In the genomic region with DNA sequence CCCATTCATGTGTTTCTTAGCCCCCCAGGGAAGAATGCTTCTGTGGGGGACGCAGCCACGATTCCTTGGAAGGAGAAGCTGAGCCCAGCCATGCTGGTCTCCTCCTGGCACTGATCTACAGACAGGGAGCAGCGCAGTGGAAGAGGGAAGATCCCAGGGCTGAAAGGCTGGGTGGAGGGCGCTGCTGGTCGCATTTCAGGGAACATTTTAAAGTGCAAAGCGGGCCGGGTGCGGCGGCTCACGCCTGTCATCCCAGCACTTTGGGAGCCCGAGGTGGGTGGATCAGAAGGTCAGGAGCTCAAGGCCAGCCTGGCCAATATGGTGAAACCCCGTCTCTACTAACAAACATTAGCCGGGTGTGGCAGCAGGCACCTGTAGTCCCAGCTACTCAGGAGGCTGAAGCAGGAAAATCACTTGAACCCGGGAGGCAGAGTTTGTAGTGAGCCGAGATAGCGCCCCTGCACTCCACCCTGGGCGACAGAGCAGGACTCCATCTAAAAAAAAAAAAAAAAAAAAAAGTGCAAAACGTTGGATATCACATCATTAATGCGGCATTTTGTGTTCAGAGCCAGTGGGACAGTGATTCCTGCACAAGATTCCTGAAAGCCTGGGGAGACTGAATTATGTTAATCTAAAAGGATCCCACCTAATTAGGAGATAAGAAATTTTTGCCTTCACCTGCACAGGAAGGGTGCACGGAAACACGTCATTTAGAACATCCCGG, we compare ENCODE assay signal across 8 cellular contexts. TPM values are rescaled to one million over a fixed set of nuclear protein-coding genes. Genes with fewer than 3 reads are reported as not detected.
DNase-seq lines count a peak whose midpoint lies in the region; TF ChIP-seq lines count a peak whose summit lies in the region.

No MANE protein-coding gene starts in this region.

- H3K27me3 Mint-ChIP-seq in CD8-positive, alpha-beta memory T cell: peaks cover 0 to 4% of the 10 kb centered on the region in 2 donors
- peaks cover 12% of the 10 kb centered on the region for H3K27me3 Mint-ChIP-seq in neural crest cell (ENCODE audit: low read depth)

- H3K36me3 Mint-ChIP-seq in CD8-positive, alpha-beta memory T cell: peaks cover 0 to 22% (median 0%) of the 10 kb centered on the region in 3 donors
- no peaks in the 10 kb centered on the region for H3K36me3 Mint-ChIP-seq in neural crest cell (ENCODE audit: low read depth)

- H3K79me2 ChIP-seq in Karpas-422 (ENCODE audit: low read length): peaks cover 17% of the 10 kb centered on the region

- peak overlapping the region; percentile 94 for H3K9ac ChIP-seq in Karpas-422 (ENCODE audit: low read length)
- peak overlapping the region; percentile 52 to 63 for H3K9ac ChIP-seq in duodenal mucosa (ENCODE audit: low read depth in 1 of 2, low read length in 2 of 2)

- H3K4me3 ChIP-seq in CD8-positive, alpha-beta memory T cell (ENCODE audit: low read length): peak overlapping the region; percentile 84
- peak overlapping the region; percentile 98 for H3K4me3 ChIP-seq in Karpas-422 (ENCODE audit: low read length)
- peak overlapping the region; percentile 76 to 86 for H3K4me3 ChIP-seq in duodenal mucosa (ENCODE audit: low read depth in 1 of 2, low read length in 2 of 2)

- H3K36me3 ChIP-seq in CD8-positive, alpha-beta memory T cell (ENCODE audit: insufficient read depth, low read length): no peaks in the 10 kb centered on the region
- H3K36me3 ChIP-seq in Karpas-422 (ENCODE audit: insufficient read depth, low read length) (no peaks in the 10 kb centered on the region), duodenal mucosa (ENCODE audit: control insufficient read depth in 1 of 2, insufficient read depth in 2 of 2, low read length in 2 of 2) (peaks cover 8 to 15% of the 10 kb centered on the region in 2 donors)

- peak overlapping the region; percentile 96 for H2AFZ ChIP-seq in Karpas-422 (ENCODE audit: low read length)

- CTCF ChIA-PET in CD8-positive, alpha-beta memory T cell (lab: Charles Lee): interaction anchor here (1.2 kb wide), 2 partner anchors 32 to 494 kb away, joined by 3 read pairs; no protein-coding TSS in a partner anchor

- peaks cover 17 to 36% (median 23%) of the 10 kb centered on the region in 3 donors for H3K4me1 Mint-ChIP-seq in CD8-positive, alpha-beta memory T cell
- peaks cover 17% of the 10 kb centered on the region for H3K4me1 Mint-ChIP-seq in neural crest cell

- POLR2A ChIA-PET in CD8-positive, alpha-beta memory T cell (lab: Charles Lee): interaction anchor here (0.6 kb wide), 1 partner anchor 575 kb away, joined by 6 read pairs; no protein-coding TSS in a partner anchor

- peak overlapping the region; percentile 79 to 93 (median 82) for H3K4me3 Mint-ChIP-seq in CD8-positive, alpha-beta memory T cell
- peak overlapping the region; percentile 88 for H3K4me3 Mint-ChIP-seq in neural crest cell

- no peaks in the 10 kb centered on the region for H3K9me2 ChIP-seq in Karpas-422 (replicated peaks; ENCODE audit: insufficient read depth, low read length)

- H3K9me3 ChIP-seq in CD8-positive, alpha-beta memory T cell (ENCODE audit: low read length): no peaks in the 10 kb centered on the region
- H3K9me3 ChIP-seq in Karpas-422 (ENCODE audit: low read length) (no peaks in the 10 kb centered on the region), duodenal mucosa (ENCODE audit: control insufficient read depth in 1 of 2, low read length in 2 of 2) (no peaks in the 10 kb centered on the region)

- H3K4me2 ChIP-seq in Karpas-422 (ENCODE audit: low read depth, low read length, poor library complexity, severe bottlenecking): peak overlapping the region; percentile 100

- H3K27ac Mint-ChIP-seq in CD8-positive, alpha-beta memory T cell: peak overlapping the region in 7 of 8 donors; percentile 59 to 90 (median 78)
- H3K27ac Mint-ChIP-seq in neural crest cell (ENCODE audit: unreplicated experiment): no peak overlapping the region

- no peak for DNase-seq in CD8-positive, alpha-beta memory T cell
- DNase-seq in Karpas-422 (no peak), neural crest cell (ENCODE audit: low read depth, low spot score) (no peak), AG08395 (ENCODE audit: low spot score) (no peak), DMS79 treated with DMSO at 0.1 percent for 48 hours (lab: John Stamatoyannopoulos, UW) (no peak), KG1 (lab: John Stamatoyannopoulos, UW) (no peak)
- no peak for DNase-seq in stimulated activated CD4-positive, alpha-beta T cell treated with anti-CD3 and anti-CD28 coated beads, Interleukin-12 subunit alpha, Interleukin-12 subunit beta, amount 100 ng/mL, for 4 hours

- peaks cover 35% of the 10 kb centered on the region for H3K4me1 ChIP-seq in CD8-positive, alpha-beta memory T cell (ENCODE audit: insufficient read depth, low read length)
- H3K4me1 ChIP-seq in Karpas-422 (ENCODE audit: low read length) (peaks cover 38% of the 10 kb centered on the region), duodenal mucosa (ENCODE audit: control insufficient read depth in 1 of 2, insufficient read depth in 2 of 2, low read length in 2 of 2) (peaks cover 27 to 28% of the 10 kb centered on the region in 2 donors)

- H4K20me1 ChIP-seq in Karpas-422 (ENCODE audit: insufficient read depth, low read depth, low read length): peaks cover 4% of the 10 kb centered on the region; the same call in 1 of the 2 replicates

- H3K27me3 ChIP-seq in CD8-positive, alpha-beta memory T cell (ENCODE audit: insufficient read depth, low read length, poor library complexity, severe bottlenecking): no peaks in the 10 kb centered on the region
- no peaks in the 10 kb centered on the region for H3K27me3 ChIP-seq in Karpas-422 (ENCODE audit: low read length)
- H3K27me3 ChIP-seq in duodenal mucosa (ENCODE audit: control insufficient read depth in 1 of 2, insufficient read depth in 2 of 2, low read length in 2 of 2): peaks cover 4 to 11% of the 10 kb centered on the region in 2 donors

- H3K27ac ChIP-seq in CD8-positive, alpha-beta memory T cell (ENCODE audit: low read depth, low read length): peak overlapping the region; percentile 75
- H3K27ac ChIP-seq in Karpas-422 (ENCODE audit: low read length) (no peak overlapping the region), duodenal mucosa (ENCODE audit: low read depth, low read length) (no peak overlapping the region)

- H3K9me3 Mint-ChIP-seq in CD8-positive, alpha-beta memory T cell: no peaks in the 10 kb centered on the region
- no peaks in the 10 kb centered on the region for H3K9me3 Mint-ChIP-seq in neural crest cell

- TF ChIP-seq CTCF in neural crest cell (conservative IDR thresholded peaks at IDR 0.05): no peak

RNA-seq across cellular contexts. Expression of gene CHMP6, which starts 0.6 kb away (rescaled TPM):
- total RNA-seq in CD8-positive, alpha-beta memory T cell: 10 to 100 TPM; 31.2 to 32.7 TPM
- 45.1 TPM for polyA plus RNA-seq in CD8-positive, alpha-beta memory T cell
- total RNA-seq in Karpas-422 (2014; rRNA removed; shearing (Covaris generic); ENCODE audit: low replicate concordance): 16.1 and 23.1 TPM in 2 replicates
- total RNA-seq in neural crest cell: 32.7 and 33.2 TPM in 2 replicates

RNA-seq across cellular contexts. Expression of gene BAIAP2, which starts 43.9 kb away (rescaled TPM):
- total RNA-seq in CD8-positive, alpha-beta memory T cell: 1 to 10 TPM; 5.3 to 8.8 TPM
- 6.6 TPM for polyA plus RNA-seq in CD8-positive, alpha-beta memory T cell
- total RNA-seq in Karpas-422 (2014; rRNA removed; shearing (Covaris generic); ENCODE audit: low replicate concordance): not detected in 2 replicates
- 47.5 and 53.6 TPM in 2 replicates for total RNA-seq in neural crest cell
